ENCODE assay signal across 8 cellular contexts in genomic region chr12:7219599-7220243, GRCh38.
DNase-seq lines count a peak whose midpoint lies in the region; ATAC-seq and TF ChIP-seq lines count a peak whose summit lies in the region.

No MANE protein-coding gene starts in this region.

- POLR2A ChIA-PET in AG04449 (lab: Yijun Ruan, JAX), result no interaction called here

- H3K4me3 ChIP-seq in AG04449 (ENCODE audit: low read depth, low read length), result no peak overlapping the region

- DNase-seq in AG04449 (ENCODE audit: low read depth, low spot score) (peak; percentile 37), NCI-H2227 treated with DMSO at 0.1 percent for 48 hours (lab: John Stamatoyannopoulos, UW) (peak; percentile 46), cerebellar cortex (ENCODE audit: low spot score) (peak; percentile 76), left kidney (ENCODE audit: low read depth, low spot score) (peak; percentile 87)
- peak; percentile 59 for DNase-seq in activated CD4-positive, CD25-positive, alpha-beta regulatory T cell treated with anti-CD3 and anti-CD28 coated beads, Interleukin-2, amount 50 U/mL, for 72 hours
- DNase-seq in stimulated activated CD4-positive, alpha-beta T cell treated with anti-CD3 and anti-CD28 coated beads, Interleukin-4, amount 100 ng/mL, for 1 hour, result peak; percentile 64

- CTCF ChIA-PET in AG04449 (lab: Yijun Ruan, JAX), result interaction anchor here (0.6 to 4.1 kb wide), 32 partner anchors 10 to 588 kb away, joined by 3 to 105 read pairs (median 4); partner anchors contain the start of genes CD163L1 and PEX5

- ATAC-seq in GM19455 (IDR thresholded peaks at IDR 0.05; ENCODE audit: unreplicated experiment) (peak; percentile 64), GM18873 (IDR thresholded peaks at IDR 0.05; ENCODE audit: low FRiP score, unreplicated experiment) (no peak)

- TF ChIP-seq CTCF in AG04449 (IDR thresholded peaks at IDR 0.05; ENCODE audit: insufficient read depth, low read length, missing control alignments), result peak; percentile 69

Comparison
In these comparisons a context has a peak if more than half of its experiments do, and no peak if none do; other contexts are left out.
1. DNase-seq: peak in every context shown above with its lines; median percentile 87 in left kidney; 76 in cerebellar cortex; 64 in stimulated activated CD4-positive, alpha-beta T cell treated with anti-CD3 and anti-CD28 coated beads, Interleukin-4, amount 100 ng/mL, for 1 hour; 59 in activated CD4-positive, CD25-positive, alpha-beta regulatory T cell treated with anti-CD3 and anti-CD28 coated beads, Interleukin-2, amount 50 U/mL, for 72 hours; 46 in NCI-H2227 treated with DMSO at 0.1 percent for 48 hours; 37 in AG04449.